Comparison of ENCODE assay signal across 1 cellular context in genomic region chr17:62644487-62645173, GRCh38.
A peak's percentile ranks its signal among the peaks of the same experiment; 100 is the strongest.
TF ChIP-seq lines count a peak whose summit lies in the region.

No MANE protein-coding gene starts in this region.

TF ChIP-seq in K562, 482 proteins besides CTCF, POLR2A, EP300 and RAD21 (continued from another document and continues in another):
- TF ChIP-seq MGA (IDR thresholded peaks at IDR 0.05) (peak; percentile 73), FOXM1 (IDR thresholded peaks at IDR 0.05; ENCODE audit: low read depth) (peak; percentile 58; the same call in 1 of the 2 replicates), FOXM1 (CRISPR knock-in tag; IDR thresholded peaks at IDR 0.05; ENCODE audit: low read depth) (no peak), SMAD3 (CRISPR knock-in tag; conservative IDR thresholded peaks at IDR 0.05) (no peak), CBX2 (IDR thresholded peaks at IDR 0.05; ENCODE audit: insufficient read depth, low read length, poor library complexity, severe bottlenecking) (no peak), RBBP5 (IDR thresholded peaks at IDR 0.05; ENCODE audit: borderline replicate concordance, insufficient read depth, low read length, poor library complexity, severe bottlenecking) (no peak), ZNF324 (CRISPR knock-in tag; IDR thresholded peaks at IDR 0.05) (no peak), MTA1 (IDR thresholded peaks at IDR 0.05; ENCODE audit: borderline replicate concordance) (no peak), TRIM25 (IDR thresholded peaks at IDR 0.05; ENCODE audit: borderline replicate concordance) (no peak), BRF1 (IDR thresholded peaks at IDR 0.05; ENCODE audit: borderline replicate concordance, extremely low read depth, insufficient read length) (no peak), SP1 (CRISPR knock-in tag; IDR thresholded peaks at IDR 0.05) (no peak), L3MBTL2 (IDR thresholded peaks at IDR 0.05) (peak; percentile 78), SMARCC2 (IDR thresholded peaks at IDR 0.05; ENCODE audit: low read depth) (no peak), E2F5 (CRISPR knock-in tag; IDR thresholded peaks at IDR 0.05) (no peak), E2F1 (CRISPR knock-in tag; IDR thresholded peaks at IDR 0.05) (no peak), ZBTB34 (CRISPR knock-in tag; IDR thresholded peaks at IDR 0.05) (no peak), WHSC1 (IDR thresholded peaks at IDR 0.05; ENCODE audit: low read length) (no peak), RBM25 (IDR thresholded peaks at IDR 0.05; ENCODE audit: low read depth, low read length, severe bottlenecking) (peak; percentile 59), ZNF384 (IDR thresholded peaks at IDR 0.05; ENCODE audit: low read depth, low read length) (no peak), SLC30A9 (CRISPR knock-in tag; IDR thresholded peaks at IDR 0.05) (no peak), POLR2AphosphoS2 (IDR thresholded peaks at IDR 0.05; ENCODE audit: low read length) (no peak), ZNF699 (CRISPR knock-in tag; IDR thresholded peaks at IDR 0.05; ENCODE audit: insufficient replicate concordance) (no peak), ADNP (tag; IDR thresholded peaks at IDR 0.05) (no peak), ZNF354B (CRISPR knock-in tag; IDR thresholded peaks at IDR 0.05) (no peak), VEZF1 (CRISPR knock-in tag; IDR thresholded peaks at IDR 0.05) (peak; percentile 40), ZNF592 (IDR thresholded peaks at IDR 0.05) (no peak), ZNF212 (CRISPR knock-in tag; IDR thresholded peaks at IDR 0.05) (no peak), PRPF4 (IDR thresholded peaks at IDR 0.05; ENCODE audit: insufficient read depth, low read depth, low read length, poor library complexity, severe bottlenecking) (no peak), ARID1B (IDR thresholded peaks at IDR 0.05) (no peak), GTF2A2 (tag; IDR thresholded peaks at IDR 0.05) (no peak), MLX (CRISPR knock-in tag; conservative IDR thresholded peaks at IDR 0.05) (no peak), ARID3B (CRISPR knock-in tag; IDR thresholded peaks at IDR 0.05; ENCODE audit: borderline replicate concordance) (no peak), KHSRP (IDR thresholded peaks at IDR 0.05) (no peak)
